15 cellular contexts compared by ENCODE assay signal in the genomic region with DNA sequence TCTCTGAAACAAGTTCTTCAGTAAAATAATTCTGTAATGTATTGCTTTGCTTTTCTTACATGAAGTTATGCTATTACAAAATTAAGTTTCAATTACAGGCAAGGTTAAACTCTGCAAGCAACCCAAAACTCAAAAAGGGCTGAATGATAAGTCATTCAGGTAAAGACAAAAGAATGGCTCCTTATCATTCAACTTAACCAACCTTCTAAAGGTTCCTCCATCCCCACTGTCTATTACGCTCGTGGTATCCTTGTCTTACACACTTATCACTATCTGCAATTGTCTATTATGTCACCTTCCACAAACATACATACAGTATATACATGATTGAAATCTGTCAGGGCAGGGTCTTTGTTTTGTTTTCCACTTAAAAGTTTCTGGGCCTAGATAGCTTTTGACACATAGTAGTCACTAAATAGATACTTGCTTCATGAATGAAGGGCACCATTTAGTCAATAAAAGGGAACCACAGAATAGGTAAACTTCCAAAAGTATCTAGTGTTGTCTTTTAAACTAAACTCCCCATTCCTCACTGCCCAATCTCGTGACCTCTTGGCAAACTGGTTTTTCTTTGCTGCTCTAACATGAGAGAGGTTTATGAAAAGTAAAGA. TPM values are rescaled to one million over a fixed set of nuclear protein-coding genes. Genes with fewer than 3 reads are reported as not detected.
DNase-seq lines count a peak whose midpoint lies in the region; ATAC-seq and TF ChIP-seq lines count a peak whose summit lies in the region.
"Had no signal": no experiment of that assay in that cellular context is flagged by ENCODE, and none has a peak within 500 bp of the region (broad histone marks: within the 10 kb centered on the region; RNA-seq: fewer than 3 reads in every experiment).

No MANE protein-coding gene starts in this region.

- CTCF ChIA-PET in activated CD4-positive, alpha-beta memory T cell treated with anti-CD3 and anti-CD28 coated beads for 36 hours (lab: Charles Lee) = no interaction called here
- CTCF ChIA-PET in activated CD4-positive, alpha-beta memory T cell treated with anti-CD3 and anti-CD28 coated beads, Interleukin-2, amount 10 ng/mL, durations not matched to agents 7 days and 5 days (lab: Charles Lee) = no interaction called here

- H3K27ac Mint-ChIP-seq in activated CD4-positive, alpha-beta memory T cell treated with anti-CD3 and anti-CD28 coated beads for 36 hours = peak overlapping the region; percentile 31
- H3K27ac Mint-ChIP-seq in activated CD4-positive, alpha-beta memory T cell treated with anti-CD3 and anti-CD28 coated beads, Interleukin-2, amount 10 ng/mL, durations not matched to agents 7 days and 5 days = no peak overlapping the region
- H3K27ac Mint-ChIP-seq in H9 (peak overlapping the region in 2 of 3 experiments; percentile 73 to 90; a peak in 2 of 7 replicates), neural crest cell (ENCODE audit: unreplicated experiment) (no peak overlapping the region)
- peak overlapping the region; percentile 9 for H3K27ac Mint-ChIP-seq in activated T-helper 2 cell treated with anti-CD3 and anti-CD28 coated beads, Interferon-gamma antibody, Interleukin-2, Interleukin-4, amounts not matched to agents 10 μg/mL and 5 μg/mL and 100 μg/mL, durations not matched to agents 14 hours and 24 hours and 36 hours

- no peaks in the 10 kb centered on the region for H3K27me3 Mint-ChIP-seq in activated CD4-positive, alpha-beta memory T cell treated with anti-CD3 and anti-CD28 coated beads for 36 hours
- H3K27me3 Mint-ChIP-seq in activated CD4-positive, alpha-beta memory T cell treated with anti-CD3 and anti-CD28 coated beads, Interleukin-2, amount 10 ng/mL, durations not matched to agents 7 days and 5 days = no peaks in the 10 kb centered on the region
- no peaks in the 10 kb centered on the region for H3K27me3 Mint-ChIP-seq in H9 (ENCODE audit: low read depth)
- H3K27me3 Mint-ChIP-seq in activated T-helper 2 cell treated with anti-CD3 and anti-CD28 coated beads, Interferon-gamma antibody, Interleukin-2, Interleukin-4, amounts not matched to agents 10 μg/mL and 5 μg/mL and 100 μg/mL, durations not matched to agents 14 hours and 24 hours and 36 hours (ENCODE audit: low read depth) = no peaks in the 10 kb centered on the region
- no peaks in the 10 kb centered on the region for H3K27me3 Mint-ChIP-seq in neural crest cell (ENCODE audit: low read depth)
- H3K27me3 Mint-ChIP-seq: CD4-positive, alpha-beta memory T cell had no signal

- H3K18ac ChIP-seq in H9 (ENCODE audit: insufficient read length, low read depth, low read length) = no peak overlapping the region

- H4K91ac ChIP-seq in H9 (ENCODE audit: insufficient read length, low read depth, low read length) = no peak overlapping the region

- H4K8ac ChIP-seq in H9 (replicated peaks; ENCODE audit: insufficient read length, low read depth, low read length) = no peak overlapping the region

- H3K9ac ChIP-seq in H9 (ENCODE audit: extremely low read depth, insufficient read length, low read length) = no peak overlapping the region

- H3K36me3 Mint-ChIP-seq in activated CD4-positive, alpha-beta memory T cell treated with anti-CD3 and anti-CD28 coated beads for 36 hours = peaks cover 70% of the 10 kb centered on the region
- peaks cover 69% of the 10 kb centered on the region for H3K36me3 Mint-ChIP-seq in activated CD4-positive, alpha-beta memory T cell treated with anti-CD3 and anti-CD28 coated beads, Interleukin-2, amount 10 ng/mL, durations not matched to agents 7 days and 5 days (ENCODE audit: low read depth)
- H3K36me3 Mint-ChIP-seq in H9 (ENCODE audit: insufficient read depth in 1 of 3, low read depth in 3 of 3) = peaks cover 63 to 71% (median 69%) of the 10 kb centered on the region in 3 experiments
- H3K36me3 Mint-ChIP-seq in activated T-helper 2 cell treated with anti-CD3 and anti-CD28 coated beads, Interferon-gamma antibody, Interleukin-2, Interleukin-4, amounts not matched to agents 10 μg/mL and 5 μg/mL and 100 μg/mL, durations not matched to agents 14 hours and 24 hours and 36 hours (ENCODE audit: low read depth) = peaks cover 82% of the 10 kb centered on the region
- peaks cover 51% of the 10 kb centered on the region for H3K36me3 Mint-ChIP-seq in neural crest cell (ENCODE audit: low read depth)

- H2BK120ac ChIP-seq in H9 (ENCODE audit: low read depth, low read length, poor library complexity, severe bottlenecking) = no peak overlapping the region

- no peak overlapping the region for H4K5ac ChIP-seq in H9 (ENCODE audit: insufficient read length, low read depth, low read length)

- no peak overlapping the region for H2BK5ac ChIP-seq in H9 (ENCODE audit: insufficient read length, low read length)

- H3K79me2 ChIP-seq in H9 (ENCODE audit: insufficient read depth, low read length) = peaks cover 2% of the 10 kb centered on the region; the same call in 1 of the 2 replicates

- no peaks in the 10 kb centered on the region for H3K79me1 ChIP-seq in H9 (ENCODE audit: insufficient read depth, low read depth, low read length, poor library complexity, severe bottlenecking)

- intact Hi-C loops in activated CD4-positive, alpha-beta memory T cell treated with anti-CD3 and anti-CD28 coated beads for 36 hours (cut with micrococcal nuclease) = no loop called here
- intact Hi-C loops in activated T-helper 2 cell treated with anti-CD3 and anti-CD28 coated beads, Interferon-gamma antibody, Interleukin-2, Interleukin-4, amounts not matched to agents 10 μg/mL and 5 μg/mL and 100 μg/mL, durations not matched to agents 14 hours and 24 hours and 36 hours (cut with micrococcal nuclease) = no loop called here

- no peak overlapping the region for H2BK20ac ChIP-seq in H9 (ENCODE audit: low read depth, low read length, poor library complexity, severe bottlenecking)

- ATAC-seq in HG03442 (IDR thresholded peaks at IDR 0.05; ENCODE audit: unreplicated experiment) = no peak

- H3K4ac ChIP-seq in H9 (ENCODE audit: low read depth, low read length) = no peak overlapping the region

- H3K9me3 Mint-ChIP-seq in activated CD4-positive, alpha-beta memory T cell treated with anti-CD3 and anti-CD28 coated beads for 36 hours = no peaks in the 10 kb centered on the region
- H3K9me3 Mint-ChIP-seq in activated CD4-positive, alpha-beta memory T cell treated with anti-CD3 and anti-CD28 coated beads, Interleukin-2, amount 10 ng/mL, durations not matched to agents 7 days and 5 days = no peaks in the 10 kb centered on the region
- no peaks in the 10 kb centered on the region for H3K9me3 Mint-ChIP-seq in H9
- no peaks in the 10 kb centered on the region for H3K9me3 Mint-ChIP-seq in activated T-helper 2 cell treated with anti-CD3 and anti-CD28 coated beads, Interferon-gamma antibody, Interleukin-2, Interleukin-4, amounts not matched to agents 10 μg/mL and 5 μg/mL and 100 μg/mL, durations not matched to agents 14 hours and 24 hours and 36 hours
- no peaks in the 10 kb centered on the region for H3K9me3 Mint-ChIP-seq in neural crest cell
- H3K9me3 Mint-ChIP-seq: CD4-positive, alpha-beta memory T cell had no signal

- H2AFZ ChIP-seq in H9 (ENCODE audit: low read length) = no peak overlapping the region

- no peaks in the 10 kb centered on the region for H3K4me1 ChIP-seq in H9 (ENCODE audit: insufficient read depth, low read length)
- H3K4me1 ChIP-seq: colonic mucosa had no signal

- POLR2A ChIA-PET in activated CD4-positive, alpha-beta memory T cell treated with anti-CD3 and anti-CD28 coated beads for 36 hours (lab: Charles Lee) = interaction anchor here (1.7 kb wide), 1 partner anchor 14 kb away, joined by 9 read pairs; no protein-coding TSS in a partner anchor
- POLR2A ChIA-PET in activated CD4-positive, alpha-beta memory T cell treated with anti-CD3 and anti-CD28 coated beads, Interleukin-2, amount 10 ng/mL, durations not matched to agents 7 days and 5 days (lab: Charles Lee) = interaction anchor here (1.7 kb wide), 1 partner anchor 73 kb away, joined by 7 read pairs; the partner anchor contains the start of gene TTC33

- no CpG with 5 or more reads among the region's 3 CpGs for WGBS in H9 (ENCODE audit: extremely low coverage, insufficient read length, low lambda C conversion rate)

- no peak overlapping the region for H3K56ac ChIP-seq in H9 (ENCODE audit: insufficient read length, low read depth, low read length)

- H3K23ac ChIP-seq in H9 (ENCODE audit: insufficient read length, low read depth, low read length) = no peak overlapping the region

- no peak for DNase-seq in activated CD4-positive, alpha-beta memory T cell treated with anti-CD3 and anti-CD28 coated beads for 36 hours
- no peak for DNase-seq in activated CD4-positive, alpha-beta memory T cell treated with anti-CD3 and anti-CD28 coated beads, Interleukin-2, amount 10 ng/mL, durations not matched to agents 7 days and 5 days
- no peak for DNase-seq in H9
- DNase-seq in activated T-helper 2 cell treated with anti-CD3 and anti-CD28 coated beads, Interferon-gamma antibody, Interleukin-2, Interleukin-4, amounts not matched to agents 10 μg/mL and 5 μg/mL and 100 μg/mL, durations not matched to agents 14 hours and 24 hours and 36 hours (ENCODE audit: low spot score) = no peak
- DNase-seq in neural crest cell (ENCODE audit: low read depth, low spot score) = no peak
- DNase-seq in cerebellar cortex (ENCODE audit: low spot score) = no peak
- no peak for DNase-seq in caudate nucleus (lab: John Stamatoyannopoulos, UW)
- DNase-seq: ACHN; anterior cingulate cortex; CD4-positive, alpha-beta memory T cell; colonic mucosa; KG1; stimulated activated CD4-positive, alpha-beta T cell treated with anti-CD3 and anti-CD28 coated beads, Interleukin-2, amount 100 ng/mL, for 24 hours had no signal

- no peaks in the 10 kb centered on the region for H3K27me3 ChIP-seq in H9 (ENCODE audit: insufficient read depth, low read length)
- H3K27me3 ChIP-seq: colonic mucosa, right atrium auricular region had no signal

- H2BK12ac ChIP-seq in H9 (ENCODE audit: insufficient read length, low read depth, low read length) = no peak overlapping the region

- peaks cover 54% of the 10 kb centered on the region for H3K4me1 Mint-ChIP-seq in activated CD4-positive, alpha-beta memory T cell treated with anti-CD3 and anti-CD28 coated beads for 36 hours (ENCODE audit: low read depth)
- H3K4me1 Mint-ChIP-seq in activated CD4-positive, alpha-beta memory T cell treated with anti-CD3 and anti-CD28 coated beads, Interleukin-2, amount 10 ng/mL, durations not matched to agents 7 days and 5 days = peaks cover 40% of the 10 kb centered on the region
- peaks cover 29 to 44% of the 10 kb centered on the region in 2 experiments for H3K4me1 Mint-ChIP-seq in H9
- H3K4me1 Mint-ChIP-seq in activated T-helper 2 cell treated with anti-CD3 and anti-CD28 coated beads, Interferon-gamma antibody, Interleukin-2, Interleukin-4, amounts not matched to agents 10 μg/mL and 5 μg/mL and 100 μg/mL, durations not matched to agents 14 hours and 24 hours and 36 hours (ENCODE audit: low read depth) = peaks cover 51% of the 10 kb centered on the region
- peaks cover 37% of the 10 kb centered on the region for H3K4me1 Mint-ChIP-seq in neural crest cell

- H4K20me1 ChIP-seq in H9 (ENCODE audit: control insufficient read depth, insufficient read depth, insufficient read length) = no peaks in the 10 kb centered on the region

- H3K14ac ChIP-seq in H9 (ENCODE audit: insufficient read depth, low read length) = no peak overlapping the region

- H2AK5ac ChIP-seq in H9 (ENCODE audit: insufficient read length, low read length) = no peak overlapping the region

- H3K4me2 ChIP-seq in H9 (ENCODE audit: insufficient read depth, insufficient read length, low read length) = no peak overlapping the region

- no peaks in the 10 kb centered on the region for H3K23me2 ChIP-seq in H9 (ENCODE audit: insufficient read length, low read depth, low read length, poor library complexity, severe bottlenecking)

- no peak overlapping the region for H2BK15ac ChIP-seq in H9 (ENCODE audit: low read depth, low read length)

- H3K27ac ChIP-seq in H9 (ENCODE audit: insufficient read length, low read depth, low read length) = no peak overlapping the region
- no peak overlapping the region for H3K27ac ChIP-seq in caudate nucleus (ENCODE audit: low read depth, low read length)
- H3K27ac ChIP-seq: colonic mucosa, right atrium auricular region had no signal

- TF ChIP-seq CTCF in H9 (conservative IDR thresholded peaks at IDR 0.05) (no peak), neural crest cell (conservative IDR thresholded peaks at IDR 0.05) (no peak)

- H3K4me3 Mint-ChIP-seq in activated CD4-positive, alpha-beta memory T cell treated with anti-CD3 and anti-CD28 coated beads for 36 hours = no peak overlapping the region
- no peak overlapping the region for H3K4me3 Mint-ChIP-seq in activated CD4-positive, alpha-beta memory T cell treated with anti-CD3 and anti-CD28 coated beads, Interleukin-2, amount 10 ng/mL, durations not matched to agents 7 days and 5 days
- H3K4me3 Mint-ChIP-seq in H9 (0 out of 5 replicates have a peak overlapping the region, but pooled peaks of 1 of the 2 experiments have one; percentile 3), neural crest cell (peak overlapping the region; percentile 2)
- no peak overlapping the region for H3K4me3 Mint-ChIP-seq in activated T-helper 2 cell treated with anti-CD3 and anti-CD28 coated beads, Interferon-gamma antibody, Interleukin-2, Interleukin-4, amounts not matched to agents 10 μg/mL and 5 μg/mL and 100 μg/mL, durations not matched to agents 14 hours and 24 hours and 36 hours (ENCODE audit: low read depth)

- no peak overlapping the region for H3T11ph ChIP-seq in H9 (ENCODE audit: low read length)

- H3K9me3 ChIP-seq in H9 (ENCODE audit: control insufficient read depth, low read depth, low read length) = no peaks in the 10 kb centered on the region
- H3K9me3 ChIP-seq: colonic mucosa, right atrium auricular region had no signal

RNA-seq across cellular contexts. Expression of gene RPL37, which starts 6.9 kb away (rescaled TPM):
- total RNA-seq in activated CD4-positive, alpha-beta memory T cell treated with anti-CD3 and anti-CD28 coated beads for 36 hours = 1,000 to 10,000 TPM; 1,815 to 1,873 TPM
- total RNA-seq in activated CD4-positive, alpha-beta memory T cell treated with anti-CD3 and anti-CD28 coated beads, Interleukin-2, amount 10 ng/mL, durations not matched to agents 7 days and 5 days = 1,000 to 10,000 TPM; 1,494 to 1,565 TPM
- total RNA-seq in H9 (2021) = 1,726 and 1,735 TPM in 2 replicates
- 1,583 and 1,632 TPM in 2 replicates for total RNA-seq in activated T-helper 2 cell treated with anti-CD3 and anti-CD28 coated beads, Interferon-gamma antibody, Interleukin-2, Interleukin-4, amounts not matched to agents 10 μg/mL and 5 μg/mL and 100 μg/mL, durations not matched to agents 14 hours and 24 hours and 36 hours
- total RNA-seq in neural crest cell = 1,432 and 1,510 TPM in 2 replicates

RNA-seq across cellular contexts. Expression of gene CARD6, which starts 13.0 kb away (rescaled TPM):
- 1 to 10 TPM; 1.4 to 1.7 TPM for total RNA-seq in activated CD4-positive, alpha-beta memory T cell treated with anti-CD3 and anti-CD28 coated beads for 36 hours
- 1 to 10 TPM; 4.4 to 4.6 TPM for total RNA-seq in activated CD4-positive, alpha-beta memory T cell treated with anti-CD3 and anti-CD28 coated beads, Interleukin-2, amount 10 ng/mL, durations not matched to agents 7 days and 5 days
- total RNA-seq in H9 (2021) (0.22 and 0.35 TPM in 2 replicates), neural crest cell (not detected in 2 replicates)
- 1.5 and 1.6 TPM in 2 replicates for total RNA-seq in activated T-helper 2 cell treated with anti-CD3 and anti-CD28 coated beads, Interferon-gamma antibody, Interleukin-2, Interleukin-4, amounts not matched to agents 10 μg/mL and 5 μg/mL and 100 μg/mL, durations not matched to agents 14 hours and 24 hours and 36 hours

RNA-seq across cellular contexts. Expression of gene PRKAA1, which starts 30.0 kb away (rescaled TPM):
- 10 to 100 TPM; 54.4 to 55.6 TPM for total RNA-seq in activated CD4-positive, alpha-beta memory T cell treated with anti-CD3 and anti-CD28 coated beads for 36 hours
- total RNA-seq in activated CD4-positive, alpha-beta memory T cell treated with anti-CD3 and anti-CD28 coated beads, Interleukin-2, amount 10 ng/mL, durations not matched to agents 7 days and 5 days = 10 to 100 TPM; 76.6 to 77.7 TPM
- total RNA-seq in H9 (2021) (28.8 and 29.1 TPM in 2 replicates), neural crest cell (39.2 and 41.8 TPM in 2 replicates)
- 61.2 and 61.7 TPM in 2 replicates for total RNA-seq in activated T-helper 2 cell treated with anti-CD3 and anti-CD28 coated beads, Interferon-gamma antibody, Interleukin-2, Interleukin-4, amounts not matched to agents 10 μg/mL and 5 μg/mL and 100 μg/mL, durations not matched to agents 14 hours and 24 hours and 36 hours

Comparison
In these comparisons a context has a peak if more than half of its experiments do, and no peak if none do; other contexts are left out.
1. H3K27ac Mint-ChIP-seq: peak in activated CD4-positive, alpha-beta memory T cell treated with anti-CD3 and anti-CD28 coated beads for 36 hours (single experiment), H9 (2 of 3) and activated T-helper 2 cell treated with anti-CD3 and anti-CD28 coated beads, Interferon-gamma antibody, Interleukin-2, Interleukin-4, amounts not matched to agents 10 μg/mL and 5 μg/mL and 100 μg/mL, durations not matched to agents 14 hours and 24 hours and 36 hours (single experiment); none in activated CD4-positive, alpha-beta memory T cell treated with anti-CD3 and anti-CD28 coated beads, Interleukin-2, amount 10 ng/mL, durations not matched to agents 7 days and 5 days (single experiment) and neural crest cell (single experiment).